In genomic region chr6:127907960-127908640, GRCh38 we compare ENCODE assay signal across 11 cellular contexts. TPM values are rescaled to one million over a fixed set of nuclear protein-coding genes. Genes with fewer than 3 reads are reported as not detected.
DNase-seq lines count a peak whose midpoint lies in the region; ATAC-seq and TF ChIP-seq lines count a peak whose summit lies in the region.
"Had no signal": no experiment of that assay in that cellular context is flagged by ENCODE, and none has a peak within 500 bp of the region (broad histone marks: within the 10 kb centered on the region; RNA-seq: fewer than 3 reads in every experiment).

No MANE protein-coding gene starts in this region.

- ATAC-seq in HG02642 (IDR thresholded peaks at IDR 0.05; ENCODE audit: poor library complexity, unreplicated experiment) (peak; percentile 85), HG03575 (IDR thresholded peaks at IDR 0.05; ENCODE audit: extremely low read depth, insufficient number of reproducible peaks, low FRiP score, unreplicated experiment) (peak; percentile 64)
- ATAC-seq: K562 had no signal

- no peaks in the 10 kb centered on the region for H3K4me1 ChIP-seq in spleen

- TF ChIP-seq POLR2A in spleen (IDR thresholded peaks at IDR 0.05) (no peak), lower leg skin (IDR thresholded peaks at IDR 0.05) (no peak)

- peak overlapping the region in 3 of 8 donors; percentile 2 to 30 (median 5) for H3K4me3 ChIP-seq in spleen
- no peak overlapping the region for H3K4me3 ChIP-seq in lower leg skin (ENCODE audit: low read depth, poor library complexity, severe bottlenecking)
- H3K4me3 ChIP-seq: K562 had no signal

- 72 to 87% (median 79%) methylated on average over 7 of the region's 7 CpGs for WGBS in spleen, 5 donors
- 87 to 90% methylated on average over 7 of the region's 7 CpGs for WGBS in lower leg skin, 2 donors

- peak; percentile 69 for DNase-seq in activated effector memory CD4-positive, alpha-beta T cell treated with anti-CD3 and anti-CD28 coated beads, Interleukin-2, amount 50 U/mL, for 16 hours
- no peak for DNase-seq in activated effector memory CD4-positive, alpha-beta T cell treated with Interleukin-2 at 50 U/mL for 16 hours
- no peak for DNase-seq in spleen
- DNase-seq in lower leg skin (ENCODE audit: low spot score in 2 of 2), result no peak
- DNase-seq in OCI-M2 (lab: John Stamatoyannopoulos, UW; ENCODE audit: unreplicated experiment), result no peak
- DNase-seq in GM03348 (ENCODE audit: low spot score), result no peak
- DNase-seq: OCI-M1 had no signal

- TF ChIP-seq CTCF in spleen (IDR thresholded peaks at IDR 0.05 in 8 of 11, conservative IDR thresholded peaks at IDR 0.05 in 3 of 11), result no peak
- no peak for TF ChIP-seq CTCF in lower leg skin (IDR thresholded peaks at IDR 0.05)

- peaks cover 0 to 27% (median 12%) of the 10 kb centered on the region in 8 donors for H3K9me3 ChIP-seq in spleen
- H3K9me3 ChIP-seq: neutrophil had no signal

- peak overlapping the region in 6 of 8 donors; percentile 16 to 56 (median 40) for H3K27ac ChIP-seq in spleen
- H3K27ac ChIP-seq: neutrophil had no signal

- no peaks in the 10 kb centered on the region for H3K27me3 ChIP-seq in spleen (replicated peaks in 1 of 7)
- H3K27me3 ChIP-seq: neutrophil had no signal

- H3K36me3 ChIP-seq in spleen, result no peaks in the 10 kb centered on the region
- H3K36me3 ChIP-seq: neutrophil had no signal

- intact Hi-C loops in spleen (cut with DNase I; ENCODE audit: low total_unique reads), result no loop called here
- intact Hi-C loops in lower leg skin (cut with DNase I; ENCODE audit: low total_unique reads), result no loop called here

RNA-seq across cellular contexts. Expression of gene THEMIS, which starts 7.2 kb away (rescaled TPM):
- total RNA-seq in spleen (10 to 100 TPM; 10.6 to 17.8 (median 14.4) TPM), lower leg skin (under 1 TPM; 0.08 to 0.44 (median 0.16) TPM)
- 1 to 10 TPM in 2 of 3 donors, under 1 TPM in 1; 0.80 to 1.9 (median 1.5) TPM for polyA plus RNA-seq in spleen
- polyA plus RNA-seq: K562 had no signal

Comparison
In these comparisons a context has a peak if more than half of its experiments do, and no peak if none do; other contexts are left out.
1. RNA of gene THEMIS, which starts 7.2 kb away (total RNA-seq): 10.6 to 17.8 TPM in spleen; 0.08 to 0.44 TPM in lower leg skin; every median in the first group is over 4 times any median in the second.